Comparison of ENCODE assay signal across 19 cellular contexts in genomic region chrX:153939573-153939972, GRCh38. TPM values are rescaled to one million over a fixed set of nuclear protein-coding genes. Genes with fewer than 3 reads are reported as not detected.
"Had no signal": no experiment of that assay in that cellular context is flagged by ENCODE, and none has a peak within 500 bp of the region (broad histone marks: within the 10 kb centered on the region; RNA-seq: fewer than 3 reads in every experiment).

No MANE protein-coding gene starts in this region.

- H3K4me3 ChIP-seq: lung, smooth muscle cell, thyroid gland had no signal

- H3K4me1 ChIP-seq: foreskin keratinocyte had no signal

- H3K27me3 ChIP-seq: brain microvascular endothelial cell, foreskin keratinocyte, thyroid gland had no signal

- H3K9me3 ChIP-seq: thyroid gland had no signal

- H3K36me3 ChIP-seq: brain microvascular endothelial cell, thyroid gland had no signal

- DNase-seq: activated CD4-positive, alpha-beta T cell treated with anti-CD3 and anti-CD28 coated beads, Interleukin-2, amount 50 U/mL, for 4 hours; activated gamma-delta T cell treated with Interleukin-2 at 50 U/mL for 16 hours; activated naive CD8-positive, alpha-beta T cell treated with anti-CD3 and anti-CD28 coated beads, Interleukin-2, amount 10 ng/mL, durations not matched to agents 7 days and 5 days; activated T-cell treated with anti-CD3 and anti-CD28 coated beads for 4 hours; brain microvascular endothelial cell; central memory CD4-positive, alpha-beta T cell; endodermal cell; foreskin keratinocyte; glutamatergic neuron; hippocampal formation; left colon; midbrain; nephron progenitor cell; nucleus accumbens; stimulated activated CD4-positive, alpha-beta T cell treated with anti-CD3 and anti-CD28 coated beads, Interleukin-4, amount 100 ng/mL, for 24 hours; thyroid gland had no signal

- H3K27ac ChIP-seq: brain microvascular endothelial cell, epithelial cell of prostate, foreskin keratinocyte, thyroid gland had no signal

RNA-seq across cellular contexts. Expression of gene RENBP, which starts 4.9 kb away (rescaled TPM):
- total RNA-seq: smooth muscle cell had no signal
